Comparison of ENCODE assay signal across 31 cellular contexts in the genomic region with DNA sequence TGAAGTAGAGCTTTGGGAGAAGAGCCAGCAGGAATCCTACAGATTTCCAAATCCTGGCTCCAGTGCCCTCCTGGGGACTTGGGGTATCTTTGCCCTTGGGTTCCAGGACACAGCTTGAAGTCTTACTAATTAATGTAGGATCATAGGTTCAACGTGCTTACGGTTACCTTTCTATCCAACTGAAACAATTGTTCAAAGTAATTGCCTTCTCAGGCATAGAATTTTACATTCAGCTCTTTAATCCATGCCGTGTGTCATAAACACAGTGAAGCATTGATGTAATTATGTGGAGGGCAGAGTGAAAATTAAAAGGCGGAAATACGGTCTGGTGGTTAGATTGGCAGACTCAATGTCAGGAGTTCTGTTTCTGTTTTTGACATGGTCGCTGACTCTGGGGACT.
"Had no signal": no experiment of that assay in that cellular context is flagged by ENCODE, and none has a peak within 500 bp of the region (broad histone marks: within the 10 kb centered on the region; RNA-seq: fewer than 3 reads in every experiment).

No MANE protein-coding gene starts in this region.

- H3K4me1 ChIP-seq: adrenal gland, body of pancreas, colonic mucosa, left ventricle myocardium inferior, parathyroid adenoma, psoas muscle, stomach, thyroid gland, upper lobe of right lung had no signal

- H3K27ac ChIP-seq: adrenal gland, body of pancreas, colonic mucosa, left ventricle myocardium inferior, neural progenitor cell, parathyroid adenoma, psoas muscle, stomach, thyroid gland, upper lobe of right lung, VCaP had no signal

- H2AFZ ChIP-seq: neural progenitor cell, parathyroid adenoma had no signal

- H3K4me2 ChIP-seq: neural progenitor cell had no signal

- H3K36me3 ChIP-seq: adrenal gland, colonic mucosa, left ventricle myocardium inferior, neural progenitor cell, stomach, thyroid gland, upper lobe of right lung had no signal

- DNase-seq: activated CD4-positive, alpha-beta T cell treated with anti-CD3 and anti-CD28 coated beads for 4 hours; activated CD4-positive, alpha-beta T cell treated with anti-CD3 and anti-CD28 coated beads, Interleukin-2, amount 50 U/mL, for 4 hours; activated effector memory CD4-positive, alpha-beta T cell treated with Interleukin-2 at 50 U/mL for 16 hours; activated naive CD4-positive, alpha-beta T cell treated with Interleukin-2 at 50 U/mL for 16 hours; activated naive CD8-positive, alpha-beta T cell treated with anti-CD3 and anti-CD28 coated beads for 36 hours; activated T-cell treated with anti-CD3 and anti-CD28 coated beads for 4 hours; activated T-cell treated with anti-CD3 and anti-CD28 coated beads, Interleukin-2, amount 50 U/mL, for 72 hours; adrenal gland; aorta; body of pancreas; cerebellar nuclear complex; colonic mucosa; effector memory CD4-positive, alpha-beta T cell; kidney glomerular epithelial cell; left ventricle myocardium inferior; mesendoderm; natural killer cell; occipital lobe; psoas muscle; right cardiac atrium; stimulated activated CD4-positive, alpha-beta T cell treated with anti-CD3 and anti-CD28 coated beads, Interleukin-15, amount 100 ng/mL, for 24 hours; stimulated activated CD4-positive, alpha-beta T cell treated with anti-CD3 and anti-CD28 coated beads, Interleukin-2, amount 100 ng/mL, for 24 hours; stimulated activated naive B cell treated with anti-CD40 and anti-IgM and Interleukin-4, amounts not matched to agents 10 μg/mL and 1 μg/mL and 100 μg/mL, for 72 hours; stomach; T-helper 9 cell; thyroid gland; upper lobe of right lung had no signal

- H3K4me3 ChIP-seq: adrenal gland, body of pancreas, colonic mucosa, left ventricle myocardium inferior, lung, neural progenitor cell, psoas muscle, stomach, thyroid gland, upper lobe of right lung had no signal

- H3K79me2 ChIP-seq: parathyroid adenoma had no signal

- H3K27me3 ChIP-seq: adrenal gland, body of pancreas, colonic mucosa, neural progenitor cell, stomach, thyroid gland, upper lobe of right lung had no signal

- H3K9me3 ChIP-seq: adrenal gland, body of pancreas, colonic mucosa, psoas muscle, stomach, thyroid gland, upper lobe of right lung had no signal
